1 cellular context compared by ENCODE assay signal in genomic region chr6:112231609-112232060, GRCh38.
TF ChIP-seq lines count a peak whose summit lies in the region.

No MANE protein-coding gene starts in this region.

TF ChIP-seq in HEK293, 187 proteins besides CTCF, POLR2A, EP300 and RAD21 (continued from another document and continues in another):
- TF ChIP-seq ZBTB11 (tag by site-specific recombination; conservative IDR thresholded peaks at IDR 0.05; ENCODE audit: low read depth): no peak
- no peak; the same call in 1 of the 2 replicates for TF ChIP-seq EGR2 (tag by site-specific recombination; IDR thresholded peaks at IDR 0.05; ENCODE audit: low read depth)
- TF ChIP-seq ZNF843 (tag by site-specific recombination; IDR thresholded peaks at IDR 0.05): peak; percentile 100
- peak; percentile 67; the same call in 1 of the 2 replicates for TF ChIP-seq SCRT1 (tag by site-specific recombination; IDR thresholded peaks at IDR 0.05; ENCODE audit: borderline replicate concordance)
- peak; percentile 90 for TF ChIP-seq GLI2 (tag by site-specific recombination; IDR thresholded peaks at IDR 0.05; ENCODE audit: borderline replicate concordance, low read depth)
- no peak; the same call in 1 of the 2 replicates for TF ChIP-seq ZNF184 (tag by site-specific recombination; IDR thresholded peaks at IDR 0.05)
- 0 out of 2 replicates have a peak, but pooled peaks have one; percentile 30 for TF ChIP-seq ZFP3 (tag by site-specific recombination; IDR thresholded peaks at IDR 0.05; ENCODE audit: low read depth)
- no peak for TF ChIP-seq ZNF707 (tag by site-specific recombination; IDR thresholded peaks at IDR 0.05)
- no peak for TF ChIP-seq ZNF133 (tag by site-specific recombination; IDR thresholded peaks at IDR 0.05)
- peak; percentile 34; the same call in 1 of the 2 replicates for TF ChIP-seq ZNF623 (tag by site-specific recombination; IDR thresholded peaks at IDR 0.05)
- peak; percentile 84 for TF ChIP-seq ZEB2 (tag by site-specific recombination; IDR thresholded peaks at IDR 0.05)
- TF ChIP-seq ZNF529 (tag by site-specific recombination; IDR thresholded peaks at IDR 0.05; ENCODE audit: insufficient replicate concordance): no peak
- no peak for TF ChIP-seq ZNF174 (tag by site-specific recombination; IDR thresholded peaks at IDR 0.05)
- peak; percentile 93 for TF ChIP-seq ZBTB44 (tag by site-specific recombination; IDR thresholded peaks at IDR 0.05)
- TF ChIP-seq ZBTB17 (tag by site-specific recombination; IDR thresholded peaks at IDR 0.05): peak; percentile 86
- TF ChIP-seq ZNF10 (tag by site-specific recombination; IDR thresholded peaks at IDR 0.05): peak; percentile 89
- no peak for TF ChIP-seq ZNF16 (tag by site-specific recombination; IDR thresholded peaks at IDR 0.05; ENCODE audit: low read depth)
- peak; percentile 94 for TF ChIP-seq ZNF18 (tag by site-specific recombination; IDR thresholded peaks at IDR 0.05)
- TF ChIP-seq ZNF571 (tag by site-specific recombination; IDR thresholded peaks at IDR 0.05): no peak
- peak; percentile 97 for TF ChIP-seq ZNF580 (tag by site-specific recombination; IDR thresholded peaks at IDR 0.05)
- no peak for TF ChIP-seq ZNF768 (tag by site-specific recombination; IDR thresholded peaks at IDR 0.05)
- TF ChIP-seq ZNF513 (tag by site-specific recombination; IDR thresholded peaks at IDR 0.05): peak; percentile 79
- peak; percentile 86 for TF ChIP-seq ZNF639 (tag by site-specific recombination; IDR thresholded peaks at IDR 0.05)
- peak; percentile 87 for TF ChIP-seq ZNF610 (tag by site-specific recombination; IDR thresholded peaks at IDR 0.05; ENCODE audit: borderline replicate concordance)
- TF ChIP-seq ZNF645 (tag by site-specific recombination; IDR thresholded peaks at IDR 0.05): no peak
- no peak for TF ChIP-seq ZNF202 (tag by site-specific recombination; IDR thresholded peaks at IDR 0.05; ENCODE audit: borderline replicate concordance)
- peak; percentile 100 for TF ChIP-seq FEZF1 (tag by site-specific recombination; IDR thresholded peaks at IDR 0.05)
- peak; percentile 91 for TF ChIP-seq ZNF692 (tag by site-specific recombination; IDR thresholded peaks at IDR 0.05)
- TF ChIP-seq ZNF549 (tag by site-specific recombination; IDR thresholded peaks at IDR 0.05): no peak
- TF ChIP-seq ZNF19 (tag by site-specific recombination; IDR thresholded peaks at IDR 0.05; ENCODE audit: low read depth): no peak
- TF ChIP-seq PATZ1 (tag by site-specific recombination; IDR thresholded peaks at IDR 0.05): peak; percentile 74
- TF ChIP-seq TCF7L2 (IDR thresholded peaks at IDR 0.05; ENCODE audit: borderline replicate concordance, low read depth, low read length): no peak
- TF ChIP-seq ZNF626 (tag by site-specific recombination; IDR thresholded peaks at IDR 0.05): peak; percentile 60; the same call in 1 of the 2 replicates
- TF ChIP-seq ZNF211 (tag by site-specific recombination; IDR thresholded peaks at IDR 0.05; ENCODE audit: low read depth): no peak
- no peak for TF ChIP-seq ZNF214 (tag by site-specific recombination; IDR thresholded peaks at IDR 0.05; ENCODE audit: borderline replicate concordance)
- TF ChIP-seq ZNF654 (tag by site-specific recombination; IDR thresholded peaks at IDR 0.05; ENCODE audit: low read depth): no peak
- TF ChIP-seq IKZF3 (tag by site-specific recombination; IDR thresholded peaks at IDR 0.05): peak; percentile 95
- TF ChIP-seq BCL11A (tag by site-specific recombination; IDR thresholded peaks at IDR 0.05; ENCODE audit: low read depth): peak; percentile 85
- peak; percentile 97 for TF ChIP-seq PRDM4 (tag by site-specific recombination; IDR thresholded peaks at IDR 0.05)
- TF ChIP-seq ZNF157 (tag by site-specific recombination; IDR thresholded peaks at IDR 0.05): no peak
- TF ChIP-seq ZBTB26 (tag by site-specific recombination; optimal IDR thresholded peaks at IDR 0.05): no peak
- peak; percentile 90 for TF ChIP-seq ZSCAN16 (tag by site-specific recombination; IDR thresholded peaks at IDR 0.05)
- no peak for TF ChIP-seq ZNF48 (tag by site-specific recombination; IDR thresholded peaks at IDR 0.05)
- peak; percentile 81 for TF ChIP-seq ZNF660 (tag by site-specific recombination; IDR thresholded peaks at IDR 0.05)
- TF ChIP-seq ZNF670 (tag by site-specific recombination; IDR thresholded peaks at IDR 0.05; ENCODE audit: low read depth): no peak
- TF ChIP-seq RBAK (tag by site-specific recombination; IDR thresholded peaks at IDR 0.05): no peak
